Comparison of ENCODE assay signal across 9 cellular contexts in the genomic region with DNA sequence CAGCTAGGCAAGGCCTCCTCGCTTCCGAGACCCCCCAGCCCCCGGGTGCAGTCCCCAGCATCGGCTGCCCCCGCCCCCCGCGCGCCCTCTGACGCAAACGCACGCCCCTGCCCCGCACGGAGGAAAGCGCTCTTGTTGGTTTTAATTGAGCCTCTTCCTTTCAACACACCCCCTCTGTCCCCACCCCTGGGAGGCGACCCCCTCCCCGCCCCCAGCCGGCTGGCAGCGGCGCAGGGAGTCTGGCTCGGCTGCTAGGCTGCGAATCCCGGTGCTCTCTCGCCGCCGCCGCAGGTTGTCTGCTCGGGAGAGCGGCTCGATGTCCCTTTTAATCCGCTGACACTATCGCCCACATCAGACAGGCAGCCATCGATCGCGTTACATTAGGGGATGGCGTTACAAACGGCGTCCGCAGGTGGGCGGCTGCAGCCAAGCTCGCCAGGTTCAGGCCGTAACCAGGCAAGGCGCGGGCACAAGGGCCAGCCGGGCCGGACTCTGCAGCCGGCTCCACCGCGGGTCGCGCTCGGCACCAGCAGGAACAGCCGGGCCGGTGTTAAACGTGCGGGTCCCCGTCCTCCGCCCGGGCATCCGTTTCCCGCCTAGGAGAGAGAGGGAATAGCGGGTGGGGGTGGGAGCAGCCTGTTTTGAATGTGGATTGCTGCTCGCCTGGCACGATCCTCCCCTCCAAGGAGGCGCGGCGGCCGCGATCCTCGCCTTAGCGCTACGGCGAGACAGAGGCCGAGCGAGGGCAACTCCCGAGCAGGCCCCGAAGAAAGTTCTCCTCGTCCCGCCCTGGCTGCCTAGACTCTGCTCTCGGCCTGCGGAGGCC. TPM values are rescaled to one million over a fixed set of nuclear protein-coding genes. Genes with fewer than 3 reads are reported as not detected.
DNase-seq lines count a peak whose midpoint lies in the region; ATAC-seq and TF ChIP-seq lines count a peak whose summit lies in the region.
"Had no signal": no experiment of that assay in that cellular context is flagged by ENCODE, and none has a peak within 500 bp of the region (broad histone marks: within the 10 kb centered on the region; RNA-seq: fewer than 3 reads in every experiment).

No MANE protein-coding gene starts in this region.

- H3K27ac Mint-ChIP-seq in T-helper 2 cell treated with Interferon-gamma antibody and Interleukin-4, amounts not matched to agents 5 μg/mL and 100 μg/mL, for 36 hours: no peak overlapping the region
- no peak overlapping the region for H3K27ac Mint-ChIP-seq in naive thymus-derived CD8-positive, alpha-beta T cell
- H3K27ac Mint-ChIP-seq: activated naive CD4-positive, alpha-beta T cell treated with anti-CD3 and anti-CD28 coated beads, Interleukin-2, amount 50 U/mL, for 72 hours had no signal

- DNase-seq in T-helper 2 cell treated with Interferon-gamma antibody and Interleukin-4, amounts not matched to agents 5 μg/mL and 100 μg/mL, for 36 hours (ENCODE audit: low spot score): no peak
- DNase-seq in T-helper 2 cell (no peak), erythroblast (lab: John Stamatoyannopoulos, UW) (peak; percentile 33 to 36)
- no peak for DNase-seq in naive thymus-derived CD8-positive, alpha-beta T cell

- peak; percentile 26 for ATAC-seq in SK-N-SH treated with all-trans-retinoic acid at 6 μM for 48 hours
- peak; percentile 11 to 26 for ATAC-seq in naive thymus-derived CD8-positive, alpha-beta T cell
- ATAC-seq in GM18873 (IDR thresholded peaks at IDR 0.05; ENCODE audit: low FRiP score, unreplicated experiment): no peak
- no peak for ATAC-seq in GM21381 (IDR thresholded peaks at IDR 0.05; ENCODE audit: unreplicated experiment)
- ATAC-seq in GM19463 (IDR thresholded peaks at IDR 0.05; ENCODE audit: unreplicated experiment): no peak

- no peak for TF ChIP-seq POLR2A in erythroblast (IDR thresholded peaks at IDR 0.05; ENCODE audit: low read length)

- H3K9me3 Mint-ChIP-seq in T-helper 2 cell treated with Interferon-gamma antibody and Interleukin-4, amounts not matched to agents 5 μg/mL and 100 μg/mL, for 36 hours: no peaks in the 10 kb centered on the region
- peaks cover 0 to 4% (median 0%) of the 10 kb centered on the region in 9 donors for H3K9me3 Mint-ChIP-seq in naive thymus-derived CD8-positive, alpha-beta T cell
- H3K9me3 Mint-ChIP-seq: activated naive CD4-positive, alpha-beta T cell treated with anti-CD3 and anti-CD28 coated beads, Interleukin-2, amount 50 U/mL, for 72 hours had no signal

- POLR2A ChIA-PET in naive thymus-derived CD8-positive, alpha-beta T cell (lab: Charles Lee): no interaction called here

- H3K27me3 Mint-ChIP-seq in T-helper 2 cell treated with Interferon-gamma antibody and Interleukin-4, amounts not matched to agents 5 μg/mL and 100 μg/mL, for 36 hours (ENCODE audit: low read depth): peaks cover 52% of the 10 kb centered on the region
- peaks cover 43 to 59% (median 45%) of the 10 kb centered on the region in 5 donors for H3K27me3 Mint-ChIP-seq in naive thymus-derived CD8-positive, alpha-beta T cell

- peak overlapping the region; percentile 36 for H3K4me3 Mint-ChIP-seq in T-helper 2 cell treated with Interferon-gamma antibody and Interleukin-4, amounts not matched to agents 5 μg/mL and 100 μg/mL, for 36 hours
- peak overlapping the region in 8 of 10 donors; percentile 55 to 95 (median 80) for H3K4me3 Mint-ChIP-seq in naive thymus-derived CD8-positive, alpha-beta T cell

- H3K4me1 Mint-ChIP-seq in T-helper 2 cell treated with Interferon-gamma antibody and Interleukin-4, amounts not matched to agents 5 μg/mL and 100 μg/mL, for 36 hours (ENCODE audit: low read depth): peaks cover 8% of the 10 kb centered on the region
- peaks cover 11 to 28% (median 26%) of the 10 kb centered on the region in 4 donors for H3K4me1 Mint-ChIP-seq in naive thymus-derived CD8-positive, alpha-beta T cell

- no peaks in the 10 kb centered on the region for H3K36me3 Mint-ChIP-seq in T-helper 2 cell treated with Interferon-gamma antibody and Interleukin-4, amounts not matched to agents 5 μg/mL and 100 μg/mL, for 36 hours (ENCODE audit: low read depth)
- H3K36me3 Mint-ChIP-seq in naive thymus-derived CD8-positive, alpha-beta T cell: peaks cover 0 to 6% (median 0%) of the 10 kb centered on the region in 3 donors

TF ChIP-seq in SK-N-SH treated with all-trans-retinoic acid at 6 μM for 48 hours, 23 proteins besides CTCF, POLR2A, EP300 and RAD21:
- TF ChIP-seq BACH2 (CRISPR knock-in tag; IDR thresholded peaks at IDR 0.05; ENCODE audit: borderline replicate concordance): no peak
- TF ChIP-seq SNAI2 (CRISPR knock-in tag; IDR thresholded peaks at IDR 0.05): no peak
- TF ChIP-seq OSR1 (CRISPR knock-in tag; IDR thresholded peaks at IDR 0.05): no peak
- TF ChIP-seq CSDC2 (CRISPR knock-in tag; IDR thresholded peaks at IDR 0.05): no peak
- TF ChIP-seq RARB (CRISPR knock-in tag; IDR thresholded peaks at IDR 0.05): no peak
- no peak for TF ChIP-seq ZC3H10 (CRISPR knock-in tag; IDR thresholded peaks at IDR 0.05)
- TF ChIP-seq TOX (CRISPR knock-in tag; IDR thresholded peaks at IDR 0.05; ENCODE audit: borderline replicate concordance): no peak
- no peak for TF ChIP-seq ISL1 (CRISPR knock-in tag; IDR thresholded peaks at IDR 0.05)
- TF ChIP-seq ARNTL (CRISPR knock-in tag; IDR thresholded peaks at IDR 0.05; ENCODE audit: borderline replicate concordance, low read depth): no peak
- TF ChIP-seq GLIS3 (CRISPR knock-in tag; IDR thresholded peaks at IDR 0.05): no peak
- no peak for TF ChIP-seq ZNF8 (CRISPR knock-in tag; IDR thresholded peaks at IDR 0.05)
- TF ChIP-seq ZFP3 (CRISPR knock-in tag; IDR thresholded peaks at IDR 0.05): no peak
- no peak for TF ChIP-seq TCF4 (CRISPR knock-in tag; IDR thresholded peaks at IDR 0.05; ENCODE audit: borderline replicate concordance)
- TF ChIP-seq, protein P1, sequence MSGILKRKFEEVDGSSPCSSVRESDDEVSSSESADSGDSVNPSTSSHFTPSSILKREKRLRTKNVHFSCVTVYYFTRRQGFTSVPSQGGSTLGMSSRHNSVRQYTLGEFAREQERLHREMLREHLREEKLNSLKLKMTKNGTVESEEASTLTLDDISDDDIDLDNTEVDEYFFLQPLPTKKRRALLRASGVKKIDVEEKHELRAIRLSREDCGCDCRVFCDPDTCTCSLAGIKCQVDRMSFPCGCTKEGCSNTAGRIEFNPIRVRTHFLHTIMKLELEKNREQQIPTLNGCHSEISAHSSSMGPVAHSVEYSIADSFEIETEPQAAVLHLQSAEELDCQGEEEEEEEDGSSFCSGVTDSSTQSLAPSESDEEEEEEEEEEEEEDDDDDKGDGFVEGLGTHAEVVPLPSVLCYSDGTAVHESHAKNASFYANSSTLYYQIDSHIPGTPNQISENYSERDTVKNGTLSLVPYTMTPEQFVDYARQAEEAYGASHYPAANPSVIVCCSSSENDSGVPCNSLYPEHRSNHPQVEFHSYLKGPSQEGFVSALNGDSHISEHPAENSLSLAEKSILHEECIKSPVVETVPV (CRISPR knock-in tag; IDR thresholded peaks at IDR 0.05): no peak
- TF ChIP-seq ZFP30 (CRISPR knock-in tag; IDR thresholded peaks at IDR 0.05): no peak
- TF ChIP-seq ZNF565 (CRISPR knock-in tag; conservative IDR thresholded peaks at IDR 0.05; ENCODE audit: low read depth): no peak
- TF ChIP-seq, protein P2, sequence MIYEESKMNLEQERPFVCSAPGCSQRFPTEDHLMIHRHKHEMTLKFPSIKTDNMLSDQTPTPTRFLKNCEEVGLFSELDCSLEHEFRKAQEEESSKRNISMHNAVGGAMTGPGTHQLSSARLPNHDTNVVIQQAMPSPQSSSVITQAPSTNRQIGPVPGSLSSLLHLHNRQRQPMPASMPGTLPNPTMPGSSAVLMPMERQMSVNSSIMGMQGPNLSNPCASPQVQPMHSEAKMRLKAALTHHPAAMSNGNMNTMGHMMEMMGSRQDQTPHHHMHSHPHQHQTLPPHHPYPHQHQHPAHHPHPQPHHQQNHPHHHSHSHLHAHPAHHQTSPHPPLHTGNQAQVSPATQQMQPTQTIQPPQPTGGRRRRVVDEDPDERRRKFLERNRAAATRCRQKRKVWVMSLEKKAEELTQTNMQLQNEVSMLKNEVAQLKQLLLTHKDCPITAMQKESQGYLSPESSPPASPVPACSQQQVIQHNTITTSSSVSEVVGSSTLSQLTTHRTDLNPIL (CRISPR knock-in tag; IDR thresholded peaks at IDR 0.05; ENCODE audit: low read depth): no peak
- no peak for TF ChIP-seq ZNF70 (CRISPR knock-in tag; IDR thresholded peaks at IDR 0.05)
- TF ChIP-seq PATZ1 (CRISPR knock-in tag; IDR thresholded peaks at IDR 0.05; ENCODE audit: borderline replicate concordance): no peak

RNA-seq across cellular contexts. Expression of gene NR2F1-AS1, which starts 1.2 kb away (rescaled TPM):
- not detected for total RNA-seq in naive thymus-derived CD8-positive, alpha-beta T cell
- not detected for polyA plus RNA-seq in naive thymus-derived CD8-positive, alpha-beta T cell
- total RNA-seq: activated naive CD4-positive, alpha-beta T cell treated with anti-CD3 and anti-CD28 coated beads, Interleukin-2, amount 50 U/mL, for 72 hours had no signal

RNA-seq across cellular contexts. Expression of gene NR2F1, which starts 3.2 kb away (rescaled TPM):
- not detected for total RNA-seq in naive thymus-derived CD8-positive, alpha-beta T cell
- polyA plus RNA-seq in naive thymus-derived CD8-positive, alpha-beta T cell: not detected
- total RNA-seq: activated naive CD4-positive, alpha-beta T cell treated with anti-CD3 and anti-CD28 coated beads, Interleukin-2, amount 50 U/mL, for 72 hours had no signal

Comparison
In these comparisons a context has a peak if more than half of its experiments do, and no peak if none do; other contexts are left out.
1. DNase-seq: peak in erythroblast (2 of 2); none in T-helper 2 cell treated with Interferon-gamma antibody and Interleukin-4, amounts not matched to agents 5 μg/mL and 100 μg/mL, for 36 hours (single experiment), T-helper 2 cell (0 of 5) and naive thymus-derived CD8-positive, alpha-beta T cell (0 of 10).
2. ATAC-seq: peak in SK-N-SH treated with all-trans-retinoic acid at 6 μM for 48 hours (single experiment) and naive thymus-derived CD8-positive, alpha-beta T cell (2 of 2); none in GM18873 (single experiment), GM21381 (single experiment) and GM19463 (single experiment).